Comparison of ENCODE assay signal across 18 cellular contexts in genomic region chr10:269440-270074, GRCh38.
DNase-seq lines count a peak whose midpoint lies in the region; ATAC-seq and TF ChIP-seq lines count a peak whose summit lies in the region.
"Had no signal": no experiment of that assay in that cellular context is flagged by ENCODE, and none has a peak within 500 bp of the region (broad histone marks: within the 10 kb centered on the region; RNA-seq: fewer than 3 reads in every experiment).

No MANE protein-coding gene starts in this region.

- BruUV-seq in PC-3 (replicated peaks; lab: Mats Ljungman, UMichigan): no TSS peak

- H3K4me1 ChIP-seq in Loucy (ENCODE audit: insufficient read depth, low read length, poor library complexity, severe bottlenecking) (peaks cover 64% of the 10 kb centered on the region), endodermal cell (ENCODE audit: control insufficient read depth, insufficient read depth, low read length) (no peaks in the 10 kb centered on the region), neuronal stem cell (ENCODE audit: control insufficient read depth in 2 of 2, insufficient read depth in 1 of 2, low read depth in 1 of 2, low read length in 2 of 2) (peaks cover 7 to 8% of the 10 kb centered on the region in 2 donors), PC-3 (ENCODE audit: insufficient read depth, low read length) (peaks cover 4% of the 10 kb centered on the region; the same call in 1 of the 2 replicates)
- H3K4me1 ChIP-seq: Caco-2 had no signal

- peak overlapping the region; percentile 24 for H3K18ac ChIP-seq in neuronal stem cell (ENCODE audit: low read length)

- H3K9me2 ChIP-seq in Loucy (replicated peaks; ENCODE audit: low read depth, low read length) (no peaks in the 10 kb centered on the region), PC-3 (replicated peaks; ENCODE audit: low read length) (no peaks in the 10 kb centered on the region)

- DNase-seq in endodermal cell (peak; percentile 52), left kidney (ENCODE audit: low read depth, low spot score) (peak; percentile 16), neuronal stem cell (ENCODE audit: low spot score) (no peak), PC-3 (no peak), midbrain (lab: John Stamatoyannopoulos, UW) (no peak)
- DNase-seq: AML-193; Caco-2; CD4-positive, alpha-beta T cell; DMS153; DMS79; GDM1; HCEC 1CT had no signal

- H3K27me3 Mint-ChIP-seq in endodermal cell (ENCODE audit: insufficient read depth): no peaks in the 10 kb centered on the region
- H3K27me3 Mint-ChIP-seq: CD4-positive, alpha-beta T cell had no signal

- H4K8ac ChIP-seq in neuronal stem cell (ENCODE audit: low read depth, low read length): no peak overlapping the region

- H3K27me3 ChIP-seq in Loucy (ENCODE audit: insufficient read depth, low read length, poor library complexity, severe bottlenecking): no peaks in the 10 kb centered on the region
- no peaks in the 10 kb centered on the region for H3K27me3 ChIP-seq in endodermal cell (ENCODE audit: control insufficient read depth, insufficient read depth, low read length, poor library complexity, severe bottlenecking)
- no peaks in the 10 kb centered on the region for H3K27me3 ChIP-seq in neuronal stem cell (ENCODE audit: control insufficient read depth in 3 of 3, insufficient read depth in 3 of 3, low read depth in 1 of 3, low read length in 3 of 3)
- no peaks in the 10 kb centered on the region for H3K27me3 ChIP-seq in PC-3 (ENCODE audit: low read length)

- no peak overlapping the region for H3K4me3 Mint-ChIP-seq in endodermal cell
- H3K4me3 Mint-ChIP-seq: CD4-positive, alpha-beta T cell had no signal

- H3K4me1 Mint-ChIP-seq in endodermal cell: peaks cover 3% of the 10 kb centered on the region

- H2AFZ ChIP-seq in Loucy (ENCODE audit: low read length) (peak overlapping the region; percentile 22; the same call in 1 of the 2 replicates), neuronal stem cell (ENCODE audit: low read length) (no peak overlapping the region), PC-3 (ENCODE audit: low read length) (no peak overlapping the region)

- no peak overlapping the region for H2BK12ac ChIP-seq in neuronal stem cell (ENCODE audit: low read length)

- H3K4me3 ChIP-seq in Loucy (ENCODE audit: low read length, poor library complexity, severe bottlenecking) (no peak overlapping the region), endodermal cell (ENCODE audit: low read length) (no peak overlapping the region), neuronal stem cell (ENCODE audit: low read length in 2 of 2) (no peak overlapping the region), PC-3 (ENCODE audit: low read length) (no peak overlapping the region)
- H3K4me3 ChIP-seq: A549 had no signal

- POLR2A ChIA-PET in PC-3 (lab: Charles Lee; ENCODE audit: unreplicated experiment): no interaction called here

- no peak overlapping the region for H3K14ac ChIP-seq in neuronal stem cell (ENCODE audit: low read length)

- ATAC-seq in GM19035 (IDR thresholded peaks at IDR 0.05; ENCODE audit: unreplicated experiment): no peak
- no peak for ATAC-seq in GM19395 (IDR thresholded peaks at IDR 0.05; ENCODE audit: unreplicated experiment)
- no peak for ATAC-seq in PC-3
- ATAC-seq: A549 had no signal

- no peaks in the 10 kb centered on the region for H4K20me1 ChIP-seq in Loucy (ENCODE audit: insufficient read depth, low read length, poor library complexity, severe bottlenecking)
- no peaks in the 10 kb centered on the region for H4K20me1 ChIP-seq in PC-3 (ENCODE audit: low read length)

- no peak overlapping the region for H2AK5ac ChIP-seq in neuronal stem cell (ENCODE audit: low read depth, low read length)

- 0 out of 2 replicates have a peak, but pooled peaks cover 4% of the 10 kb centered on the region for H3F3A ChIP-seq in Loucy (ENCODE audit: low read depth)
- H3F3A ChIP-seq in PC-3 (ENCODE audit: low read length, unreplicated experiment): no peaks in the 10 kb centered on the region

- H3K27ac Mint-ChIP-seq in endodermal cell: no peak overlapping the region
- H3K27ac Mint-ChIP-seq: CD4-positive, alpha-beta T cell had no signal

- intact Hi-C loops in PC-3 (cut with micrococcal nuclease): no loop called here

- H2BK5ac ChIP-seq in neuronal stem cell (ENCODE audit: low read length): no peak overlapping the region

- H3K4me2 ChIP-seq in Loucy (ENCODE audit: low read depth, low read length, poor library complexity, severe bottlenecking) (no peak overlapping the region), neuronal stem cell (ENCODE audit: insufficient read depth, low read length, poor library complexity, severe bottlenecking) (no peak overlapping the region), PC-3 (ENCODE audit: low read length) (no peak overlapping the region)
- H3K4me2 ChIP-seq: A549 had no signal

- H3K79me1 ChIP-seq in neuronal stem cell (ENCODE audit: low read depth, low read length): no peaks in the 10 kb centered on the region

- CTCF ChIA-PET in PC-3 (lab: Charles Lee): no interaction called here

- H2BK15ac ChIP-seq in neuronal stem cell (ENCODE audit: low read length): no peak overlapping the region

- no peak for TF ChIP-seq CTCF in Loucy (conservative IDR thresholded peaks at IDR 0.05; ENCODE audit: low read length)
- no peak for TF ChIP-seq CTCF in endodermal cell (conservative IDR thresholded peaks at IDR 0.05)
- TF ChIP-seq CTCF in PC-3 (conservative IDR thresholded peaks at IDR 0.05; ENCODE audit: low read depth, low read length): no peak

- H3K4ac ChIP-seq in neuronal stem cell (ENCODE audit: low read length): no peak overlapping the region

- H3K9me3 Mint-ChIP-seq in endodermal cell: no peaks in the 10 kb centered on the region
- H3K9me3 Mint-ChIP-seq: CD4-positive, alpha-beta T cell had no signal

- H3K9me3 ChIP-seq in Loucy (ENCODE audit: insufficient read depth, low read depth, low read length) (no peaks in the 10 kb centered on the region), endodermal cell (ENCODE audit: control insufficient read depth, low read length) (no peaks in the 10 kb centered on the region), neuronal stem cell (replicated peaks in 1 of 2; ENCODE audit: control insufficient read depth in 2 of 2, insufficient read depth in 1 of 2, low read depth in 1 of 2, low read length in 2 of 2) (no peaks in the 10 kb centered on the region), PC-3 (ENCODE audit: low read length) (no peaks in the 10 kb centered on the region)
- H3K9me3 ChIP-seq: A549, Caco-2 had no signal

- 75 to 80% methylated on average over 6 to 10 of the region's 10 CpGs for WGBS in endodermal cell (ENCODE audit: insufficient coverage in 1 of 2, insufficient read length in 1 of 2), 2 experiments
- WGBS in neuronal stem cell (ENCODE audit: extremely low coverage in 2 of 2, insufficient read length in 2 of 2, insufficient replicate concordance in 1 of 2), 2 donors: no CpG with 5 or more reads among the region's 10 CpGs

- no peak overlapping the region for H2BK120ac ChIP-seq in neuronal stem cell (ENCODE audit: low read depth, low read length)

- no peak overlapping the region for H3K27ac ChIP-seq in endodermal cell (ENCODE audit: low read depth, low read length)
- no peak overlapping the region for H3K27ac ChIP-seq in neuronal stem cell (replicated peaks; ENCODE audit: low read length)
- no peak overlapping the region for H3K27ac ChIP-seq in PC-3 (ENCODE audit: low read length)
- H3K27ac ChIP-seq: A549, C4-2B, HL-60 had no signal

- H3K23ac ChIP-seq in neuronal stem cell (ENCODE audit: low read depth, low read length, poor library complexity): no peak overlapping the region

- no peaks in the 10 kb centered on the region for H3K36me3 ChIP-seq in Loucy (ENCODE audit: insufficient read depth, low read length)
- H3K36me3 ChIP-seq in endodermal cell (ENCODE audit: control insufficient read depth, insufficient read depth, low read length): no peaks in the 10 kb centered on the region
- peaks cover 0 to 5% of the 10 kb centered on the region in 2 donors for H3K36me3 ChIP-seq in neuronal stem cell (replicated peaks in 1 of 2; ENCODE audit: control insufficient read depth in 2 of 2, insufficient read depth in 2 of 2, low read length in 2 of 2)
- H3K36me3 ChIP-seq in PC-3 (ENCODE audit: low read depth, low read length): no peaks in the 10 kb centered on the region

- H3K9ac ChIP-seq in Loucy (ENCODE audit: low read depth, low read length, poor library complexity, severe bottlenecking) (peak overlapping the region; percentile 36), endodermal cell (ENCODE audit: extremely low read depth, low read length, poor library complexity, severe bottlenecking) (no peak overlapping the region), neuronal stem cell (ENCODE audit: low read depth, low read length, poor library complexity) (no peak overlapping the region), PC-3 (ENCODE audit: low read length) (no peak overlapping the region)

- H3K36me3 Mint-ChIP-seq in endodermal cell (ENCODE audit: low read depth): peaks cover 2% of the 10 kb centered on the region

- H4K91ac ChIP-seq in neuronal stem cell (ENCODE audit: low read depth, low read length, poor library complexity): no peak overlapping the region

- no peaks in the 10 kb centered on the region for H3K79me2 ChIP-seq in Loucy (ENCODE audit: insufficient read depth, low read length)
- no peaks in the 10 kb centered on the region for H3K79me2 ChIP-seq in PC-3 (ENCODE audit: low read length)

Comparison
In these comparisons a context has a peak if more than half of its experiments do, and no peak if none do; other contexts are left out.
1. DNase-seq: peak in endodermal cell (single experiment) and left kidney (single experiment); none in neuronal stem cell (single experiment), PC-3 (single experiment) and midbrain (single experiment).